In the genomic region with DNA sequence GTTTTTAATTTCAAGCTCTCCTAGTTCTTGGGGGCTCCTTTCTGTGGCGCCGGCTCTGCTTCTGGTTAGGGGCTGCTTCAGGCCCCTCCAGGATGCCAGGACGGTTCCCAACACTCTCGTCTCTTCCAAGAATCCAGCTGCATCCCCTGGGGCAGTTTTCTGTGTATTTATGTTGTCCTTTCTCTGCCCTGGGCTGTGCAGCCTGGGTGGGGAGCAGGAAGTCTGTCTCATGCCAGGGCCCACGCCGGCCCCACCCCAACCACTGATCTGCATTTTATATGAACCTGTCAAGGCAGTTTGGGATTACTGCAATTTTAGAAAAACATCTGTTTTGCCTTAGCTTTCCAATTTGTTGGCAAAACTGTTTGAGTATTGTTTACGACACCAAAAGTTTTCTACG, we compare ENCODE assay signal across 2 cellular contexts.
TF ChIP-seq lines count a peak whose summit lies in the region.

No MANE protein-coding gene starts in this region.

TF ChIP-seq in SK-N-SH, 30 proteins besides CTCF, POLR2A, EP300 and RAD21 (continued from another document):
- TF ChIP-seq, protein P1, sequence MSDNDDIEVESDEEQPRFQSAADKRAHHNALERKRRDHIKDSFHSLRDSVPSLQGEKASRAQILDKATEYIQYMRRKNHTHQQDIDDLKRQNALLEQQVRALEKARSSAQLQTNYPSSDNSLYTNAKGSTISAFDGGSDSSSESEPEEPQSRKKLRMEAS (IDR thresholded peaks at IDR 0.05; ENCODE audit: low read depth): no peak
- no peak for TF ChIP-seq POLR2AphosphoS5 (IDR thresholded peaks at IDR 0.05; ENCODE audit: low read depth, low read length)
- no peak for TF ChIP-seq RCOR1 (IDR thresholded peaks at IDR 0.05; ENCODE audit: low read length)
TF ChIP-seq in SK-N-SH: peak in this region for 0.

TF ChIP-seq in SK-N-SH treated with all-trans-retinoic acid at 6 μM for 48 hours, 23 proteins besides CTCF, POLR2A, EP300 and RAD21 (continued from another document):
- TF ChIP-seq ZNF70 (CRISPR knock-in tag; IDR thresholded peaks at IDR 0.05) (no peak), GLIS3 (CRISPR knock-in tag; IDR thresholded peaks at IDR 0.05) (no peak), TCF4 (CRISPR knock-in tag; IDR thresholded peaks at IDR 0.05; ENCODE audit: borderline replicate concordance) (no peak), RARB (CRISPR knock-in tag; IDR thresholded peaks at IDR 0.05) (no peak), ESRRG (CRISPR knock-in tag; IDR thresholded peaks at IDR 0.05) (no peak), ISL1 (CRISPR knock-in tag; IDR thresholded peaks at IDR 0.05) (no peak), ARNTL (CRISPR knock-in tag; IDR thresholded peaks at IDR 0.05; ENCODE audit: borderline replicate concordance, low read depth) (no peak)
- TF ChIP-seq, protein P2, sequence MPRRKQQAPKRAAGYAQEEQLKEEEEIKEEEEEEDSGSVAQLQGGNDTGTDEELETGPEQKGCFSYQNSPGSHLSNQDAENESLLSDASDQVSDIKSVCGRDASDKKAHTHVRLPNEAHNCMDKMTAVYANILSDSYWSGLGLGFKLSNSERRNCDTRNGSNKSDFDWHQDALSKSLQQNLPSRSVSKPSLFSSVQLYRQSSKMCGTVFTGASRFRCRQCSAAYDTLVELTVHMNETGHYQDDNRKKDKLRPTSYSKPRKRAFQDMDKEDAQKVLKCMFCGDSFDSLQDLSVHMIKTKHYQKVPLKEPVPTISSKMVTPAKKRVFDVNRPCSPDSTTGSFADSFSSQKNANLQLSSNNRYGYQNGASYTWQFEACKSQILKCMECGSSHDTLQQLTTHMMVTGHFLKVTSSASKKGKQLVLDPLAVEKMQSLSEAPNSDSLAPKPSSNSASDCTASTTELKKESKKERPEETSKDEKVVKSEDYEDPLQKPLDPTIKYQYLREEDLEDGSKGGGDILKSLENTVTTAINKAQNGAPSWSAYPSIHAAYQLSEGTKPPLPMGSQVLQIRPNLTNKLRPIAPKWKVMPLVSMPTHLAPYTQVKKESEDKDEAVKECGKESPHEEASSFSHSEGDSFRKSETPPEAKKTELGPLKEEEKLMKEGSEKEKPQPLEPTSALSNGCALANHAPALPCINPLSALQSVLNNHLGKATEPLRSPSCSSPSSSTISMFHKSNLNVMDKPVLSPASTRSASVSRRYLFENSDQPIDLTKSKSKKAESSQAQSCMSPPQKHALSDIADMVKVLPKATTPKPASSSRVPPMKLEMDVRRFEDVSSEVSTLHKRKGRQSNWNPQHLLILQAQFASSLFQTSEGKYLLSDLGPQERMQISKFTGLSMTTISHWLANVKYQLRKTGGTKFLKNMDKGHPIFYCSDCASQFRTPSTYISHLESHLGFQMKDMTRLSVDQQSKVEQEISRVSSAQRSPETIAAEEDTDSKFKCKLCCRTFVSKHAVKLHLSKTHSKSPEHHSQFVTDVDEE (CRISPR knock-in tag; IDR thresholded peaks at IDR 0.05): no peak
